Comparison of ENCODE assay signal across 8 cellular contexts in the genomic region with DNA sequence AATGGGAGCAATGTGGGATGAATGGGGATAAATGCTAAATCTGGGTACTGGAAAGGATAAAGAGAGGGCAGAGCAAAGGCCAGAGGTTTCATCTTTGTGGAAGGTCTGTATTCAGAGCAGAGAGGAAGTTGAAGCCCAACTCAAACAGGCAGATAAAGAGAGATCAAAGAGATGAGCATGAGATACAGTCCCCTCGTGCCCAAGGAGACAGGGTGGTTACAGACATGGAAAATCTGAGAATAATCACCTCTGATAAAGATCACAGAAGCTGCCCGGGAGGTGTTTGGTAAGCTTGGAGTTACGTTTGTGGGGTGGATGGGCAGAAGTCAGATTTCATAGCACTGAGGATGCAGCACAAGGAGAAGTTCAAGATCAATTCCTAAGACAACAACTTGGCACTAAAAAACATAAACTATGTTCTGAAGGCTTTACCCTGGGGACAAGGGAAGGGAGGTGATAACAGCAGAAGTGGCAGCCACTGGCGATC. TPM values are rescaled to one million over a fixed set of nuclear protein-coding genes. Genes with fewer than 3 reads are reported as not detected.
DNase-seq lines count a peak whose midpoint lies in the region; TF ChIP-seq lines count a peak whose summit lies in the region.

No MANE protein-coding gene starts in this region.

- H2AFZ ChIP-seq in Loucy (ENCODE audit: low read length): peak overlapping the region; percentile 70

- peaks cover 66% of the 10 kb centered on the region for H3K4me1 Mint-ChIP-seq in activated T-helper 1 cell treated with anti-CD3 and anti-CD28 coated beads, Interleukin-12 subunit alpha, Interleukin-12 subunit beta, Interleukin-2, Interleukin-4 antibody, amounts not matched to agents 30 ng/mL and 10 ng/mL and 1 ng/mL, durations not matched to agents 14 hours and 24 hours and 36 hours (ENCODE audit: low read depth)

- H3K4me1 ChIP-seq in Loucy (ENCODE audit: insufficient read depth, low read length, poor library complexity, severe bottlenecking) (peaks cover 75% of the 10 kb centered on the region), right atrium auricular region (peaks cover 0 to 6% of the 10 kb centered on the region in 2 donors), stomach smooth muscle (ENCODE audit: control insufficient read depth, insufficient read depth, low read length) (peaks cover 5% of the 10 kb centered on the region)

- H3K36me3 ChIP-seq in Loucy (ENCODE audit: insufficient read depth, low read length): no peaks in the 10 kb centered on the region
- H3K36me3 ChIP-seq in right atrium auricular region: no peaks in the 10 kb centered on the region
- H3K36me3 ChIP-seq in stomach smooth muscle (ENCODE audit: control insufficient read depth in 2 of 2, insufficient read depth in 2 of 2, low read length in 2 of 2): peaks cover 4 to 9% of the 10 kb centered on the region in 2 donors

- H3K27ac Mint-ChIP-seq in activated T-helper 1 cell treated with anti-CD3 and anti-CD28 coated beads, Interleukin-12 subunit alpha, Interleukin-12 subunit beta, Interleukin-2, Interleukin-4 antibody, amounts not matched to agents 30 ng/mL and 10 ng/mL and 1 ng/mL, durations not matched to agents 14 hours and 24 hours and 36 hours: peak overlapping the region; percentile 99

- DNase-seq in activated T-cell treated with anti-CD3 and anti-CD28 coated beads, Interleukin-2, amount 50 U/mL, for 1 hour: peak; percentile 31
- DNase-seq in activated T-cell treated with anti-CD3 and anti-CD28 coated beads for 4 hours (no peak), right atrium auricular region (ENCODE audit: low spot score) (no peak), NCI-H187 treated with DMSO at 0.1 percent for 48 hours (lab: John Stamatoyannopoulos, UW) (no peak), GF-D8 (lab: John Stamatoyannopoulos, UW) (no peak)
- no peak for DNase-seq in activated T-helper 1 cell treated with anti-CD3 and anti-CD28 coated beads, Interleukin-12 subunit alpha, Interleukin-12 subunit beta, Interleukin-2, Interleukin-4 antibody, amounts not matched to agents 30 ng/mL and 10 ng/mL and 1 ng/mL, durations not matched to agents 14 hours and 24 hours and 36 hours (ENCODE audit: low spot score)

- H3K4me2 ChIP-seq in Loucy (ENCODE audit: low read depth, low read length, poor library complexity, severe bottlenecking): peak overlapping the region; percentile 88

- no peak for TF ChIP-seq CTCF in Loucy (conservative IDR thresholded peaks at IDR 0.05; ENCODE audit: low read length)
- no peak for TF ChIP-seq CTCF in right atrium auricular region (IDR thresholded peaks at IDR 0.05)

- peak overlapping the region; percentile 85 for H3K9ac ChIP-seq in Loucy (ENCODE audit: low read depth, low read length, poor library complexity, severe bottlenecking)
- peak overlapping the region; percentile 62 to 76 for H3K9ac ChIP-seq in stomach smooth muscle (ENCODE audit: low read length in 2 of 2)

- no peaks in the 10 kb centered on the region; the same call in 1 of the 2 replicates for H3F3A ChIP-seq in Loucy (ENCODE audit: low read depth)

- H3K4me3 ChIP-seq in Loucy (ENCODE audit: low read length, poor library complexity, severe bottlenecking): peak overlapping the region; percentile 88
- peak overlapping the region; percentile 57 to 62 for H3K4me3 ChIP-seq in right atrium auricular region
- H3K4me3 ChIP-seq in stomach smooth muscle (ENCODE audit: low read length in 2 of 2): peak overlapping the region; percentile 88 to 95

- no peaks in the 10 kb centered on the region for H3K27me3 Mint-ChIP-seq in activated T-helper 1 cell treated with anti-CD3 and anti-CD28 coated beads, Interleukin-12 subunit alpha, Interleukin-12 subunit beta, Interleukin-2, Interleukin-4 antibody, amounts not matched to agents 30 ng/mL and 10 ng/mL and 1 ng/mL, durations not matched to agents 14 hours and 24 hours and 36 hours (ENCODE audit: insufficient read depth)

- H3K79me2 ChIP-seq in Loucy (ENCODE audit: insufficient read depth, low read length): peaks cover 34% of the 10 kb centered on the region

- H3K9me3 Mint-ChIP-seq in activated T-helper 1 cell treated with anti-CD3 and anti-CD28 coated beads, Interleukin-12 subunit alpha, Interleukin-12 subunit beta, Interleukin-2, Interleukin-4 antibody, amounts not matched to agents 30 ng/mL and 10 ng/mL and 1 ng/mL, durations not matched to agents 14 hours and 24 hours and 36 hours: no peaks in the 10 kb centered on the region

- H3K27me3 ChIP-seq in Loucy (ENCODE audit: insufficient read depth, low read length, poor library complexity, severe bottlenecking) (no peaks in the 10 kb centered on the region), right atrium auricular region (no peaks in the 10 kb centered on the region), stomach smooth muscle (ENCODE audit: control insufficient read depth in 1 of 2, insufficient read depth in 2 of 2, low read length in 2 of 2) (no peaks in the 10 kb centered on the region)

- intact Hi-C loops in activated T-helper 1 cell treated with anti-CD3 and anti-CD28 coated beads, Interleukin-12 subunit alpha, Interleukin-12 subunit beta, Interleukin-2, Interleukin-4 antibody, amounts not matched to agents 30 ng/mL and 10 ng/mL and 1 ng/mL, durations not matched to agents 14 hours and 24 hours and 36 hours (cut with micrococcal nuclease): loop anchor here (1.0 to 10.0 kb wide), 11 partner anchors 10 to 1321 kb away; a partner anchor contains a TSS

- H3K27ac ChIP-seq in right atrium auricular region (peak overlapping the region; percentile 67 to 69), stomach smooth muscle (ENCODE audit: low read length) (peak overlapping the region; percentile 58)

- peaks cover 15% of the 10 kb centered on the region for H3K36me3 Mint-ChIP-seq in activated T-helper 1 cell treated with anti-CD3 and anti-CD28 coated beads, Interleukin-12 subunit alpha, Interleukin-12 subunit beta, Interleukin-2, Interleukin-4 antibody, amounts not matched to agents 30 ng/mL and 10 ng/mL and 1 ng/mL, durations not matched to agents 14 hours and 24 hours and 36 hours (ENCODE audit: low read depth)

- peak overlapping the region; percentile 93 for H3K4me3 Mint-ChIP-seq in activated T-helper 1 cell treated with anti-CD3 and anti-CD28 coated beads, Interleukin-12 subunit alpha, Interleukin-12 subunit beta, Interleukin-2, Interleukin-4 antibody, amounts not matched to agents 30 ng/mL and 10 ng/mL and 1 ng/mL, durations not matched to agents 14 hours and 24 hours and 36 hours

- no peaks in the 10 kb centered on the region for H4K20me1 ChIP-seq in Loucy (ENCODE audit: insufficient read depth, low read length, poor library complexity, severe bottlenecking)

- H3K9me3 ChIP-seq in Loucy (ENCODE audit: insufficient read depth, low read depth, low read length): no peaks in the 10 kb centered on the region
- no peaks in the 10 kb centered on the region for H3K9me3 ChIP-seq in right atrium auricular region
- no peaks in the 10 kb centered on the region for H3K9me3 ChIP-seq in stomach smooth muscle (ENCODE audit: control insufficient read depth in 2 of 2, low read length in 2 of 2)

- no peaks in the 10 kb centered on the region for H3K9me2 ChIP-seq in Loucy (replicated peaks; ENCODE audit: low read depth, low read length)

RNA-seq across cellular contexts. Expression of a gene that starts 0.5 kb away (rescaled TPM):
- 52.9 and 54.4 TPM in 2 replicates for total RNA-seq in activated T-helper 1 cell treated with anti-CD3 and anti-CD28 coated beads, Interleukin-12 subunit alpha, Interleukin-12 subunit beta, Interleukin-2, Interleukin-4 antibody, amounts not matched to agents 30 ng/mL and 10 ng/mL and 1 ng/mL, durations not matched to agents 14 hours and 24 hours and 36 hours
- 1 to 10 TPM; 5.5 to 5.9 TPM for total RNA-seq in right atrium auricular region
